8 cellular contexts compared by ENCODE assay signal in genomic region chr11:86244522-86245368, GRCh38. TPM values are rescaled to one million over a fixed set of nuclear protein-coding genes. Genes with fewer than 3 reads are reported as not detected.
DNase-seq lines count a peak whose midpoint lies in the region; ATAC-seq and TF ChIP-seq lines count a peak whose summit lies in the region.

Gene EED, plus strand, starts transcription at chr11:86244753. Its CDS starts 477 bp downstream, at chr11:86245230.

- no peaks in the 10 kb centered on the region for H3K9me3 Mint-ChIP-seq in activated T-cell treated with anti-CD3 and anti-CD28 coated beads, Interleukin-2, amount 50 U/mL, for 72 hours
- H3K9me3 Mint-ChIP-seq in naive B cell, result no peaks in the 10 kb centered on the region
- no peaks in the 10 kb centered on the region for H3K9me3 Mint-ChIP-seq in stimulated activated memory B cell treated with anti-CD40 and anti-IgM and Interleukin-4, amounts not matched to agents 10 μg/mL and 1 μg/mL and 100 μg/mL, for 72 hours

- H3K27me3 Mint-ChIP-seq in activated T-cell treated with anti-CD3 and anti-CD28 coated beads, Interleukin-2, amount 50 U/mL, for 72 hours (ENCODE audit: low read depth), result no peaks in the 10 kb centered on the region
- H3K27me3 Mint-ChIP-seq in naive B cell, result no peaks in the 10 kb centered on the region
- no peaks in the 10 kb centered on the region for H3K27me3 Mint-ChIP-seq in stimulated activated memory B cell treated with anti-CD40 and anti-IgM and Interleukin-4, amounts not matched to agents 10 μg/mL and 1 μg/mL and 100 μg/mL, for 72 hours

- no peaks in the 10 kb centered on the region for H3K27me3 ChIP-seq in Peyer's patch

- peak; percentile 44 to 58 for TF ChIP-seq POLR2A in Peyer's patch (IDR thresholded peaks at IDR 0.05)

- peak in 2 of 6 experiments; percentile 6 to 8 for TF ChIP-seq CTCF in Peyer's patch (IDR thresholded peaks at IDR 0.05)

- H3K4me3 Mint-ChIP-seq in activated T-cell treated with anti-CD3 and anti-CD28 coated beads, Interleukin-2, amount 50 U/mL, for 72 hours, result no peak within 1 kb of the TSS
- H3K4me3 Mint-ChIP-seq in naive B cell, result no peak within 1 kb of the TSS
- no peak within 1 kb of the TSS for H3K4me3 Mint-ChIP-seq in stimulated activated memory B cell treated with anti-CD40 and anti-IgM and Interleukin-4, amounts not matched to agents 10 μg/mL and 1 μg/mL and 100 μg/mL, for 72 hours

- H3K27ac ChIP-seq in KOPT-K1 (ENCODE audit: low read depth, low read length, poor library complexity, severe bottlenecking), result peak within 1 kb of the TSS; percentile 93
- peak within 1 kb of the TSS; percentile 94 to 98 (median 97) for H3K27ac ChIP-seq in Peyer's patch

- H3K4me1 Mint-ChIP-seq in activated T-cell treated with anti-CD3 and anti-CD28 coated beads, Interleukin-2, amount 50 U/mL, for 72 hours (ENCODE audit: low read depth), result peaks cover 45% of the 10 kb centered on the region
- peaks cover 21 to 25% (median 24%) of the 10 kb centered on the region in 3 donors for H3K4me1 Mint-ChIP-seq in naive B cell
- H3K4me1 Mint-ChIP-seq in stimulated activated memory B cell treated with anti-CD40 and anti-IgM and Interleukin-4, amounts not matched to agents 10 μg/mL and 1 μg/mL and 100 μg/mL, for 72 hours, result peaks cover 33% of the 10 kb centered on the region

- peaks cover 4 to 5% of the 10 kb centered on the region in 2 donors for H3K36me3 Mint-ChIP-seq in activated T-cell treated with anti-CD3 and anti-CD28 coated beads, Interleukin-2, amount 50 U/mL, for 72 hours (ENCODE audit: insufficient read depth in 2 of 2)
- H3K36me3 Mint-ChIP-seq in naive B cell, result no peaks in the 10 kb centered on the region
- H3K36me3 Mint-ChIP-seq in stimulated activated memory B cell treated with anti-CD40 and anti-IgM and Interleukin-4, amounts not matched to agents 10 μg/mL and 1 μg/mL and 100 μg/mL, for 72 hours, result peaks cover 13% of the 10 kb centered on the region

- ATAC-seq in GM21825 (IDR thresholded peaks at IDR 0.05; ENCODE audit: unreplicated experiment), result peak; percentile 64
- peak; percentile 80 to 85 for ATAC-seq in activated T-cell treated with anti-CD3 and anti-CD28 coated beads, Interleukin-2, amount 50 U/mL, for 72 hours (replicated peaks in 1 of 2)
- ATAC-seq in naive B cell (ENCODE audit: low read depth in 2 of 2), result peak; percentile 85 to 86
- ATAC-seq in stimulated activated memory B cell treated with anti-CD40 and anti-IgM and Interleukin-4, amounts not matched to agents 10 μg/mL and 1 μg/mL and 100 μg/mL, for 72 hours, result peak; percentile 93

- peak within 1 kb of the TSS; percentile 72 to 91 (median 77) for H3K4me3 ChIP-seq in Peyer's patch

- no peaks in the 10 kb centered on the region for H3K36me3 ChIP-seq in KOPT-K1 (ENCODE audit: insufficient read depth, low read length)
- no peaks in the 10 kb centered on the region for H3K36me3 ChIP-seq in Peyer's patch

- DNase-seq in DMS79 treated with DMSO at 0.1 percent for 48 hours (lab: John Stamatoyannopoulos, UW), result peak; percentile 99
- DNase-seq in Peyer's patch, result peak; percentile 90 to 97 (median 95)
- peak; percentile 96 to 97 for DNase-seq in activated T-cell treated with anti-CD3 and anti-CD28 coated beads, Interleukin-2, amount 50 U/mL, for 72 hours
- peak; percentile 97 for DNase-seq in fibroblast of gingiva (ENCODE audit: low read depth)
- peak; percentile 95 for DNase-seq in naive B cell

- peaks cover 0 to 22% (median 2%) of the 10 kb centered on the region in 4 donors for H3K4me1 ChIP-seq in Peyer's patch

- H3K9me3 ChIP-seq in KOPT-K1 (ENCODE audit: insufficient read depth, low read length, poor library complexity, severe bottlenecking) (no peaks in the 10 kb centered on the region), Peyer's patch (no peaks in the 10 kb centered on the region)

- H3K27ac Mint-ChIP-seq in activated T-cell treated with anti-CD3 and anti-CD28 coated beads, Interleukin-2, amount 50 U/mL, for 72 hours, result no peak within 1 kb of the TSS
- H3K27ac Mint-ChIP-seq in naive B cell, result no peak within 1 kb of the TSS
- H3K27ac Mint-ChIP-seq in stimulated activated memory B cell treated with anti-CD40 and anti-IgM and Interleukin-4, amounts not matched to agents 10 μg/mL and 1 μg/mL and 100 μg/mL, for 72 hours, result no peak within 1 kb of the TSS

RNA-seq across cellular contexts. Expression of gene EED, which starts in this region (rescaled TPM):
- 10 to 100 TPM; 15.7 to 26.4 (median 20.7) TPM for total RNA-seq in Peyer's patch
- total RNA-seq in activated T-cell treated with anti-CD3 and anti-CD28 coated beads, Interleukin-2, amount 50 U/mL, for 72 hours, result 10 to 100 TPM; 57.2 to 73.2 TPM
- polyA plus RNA-seq in naive B cell (ENCODE audit: low read depth in 6 of 6), result 10 to 100 TPM; 13.1 to 22.6 (median 16.5) TPM

Comparison
In these comparisons a context has a peak if more than half of its experiments do, and no peak if none do; other contexts are left out.
1. Peak in every context shown above with its lines: DNase-seq, ATAC-seq, H3K4me3 ChIP-seq and H3K27ac ChIP-seq.